18 cellular contexts compared by ENCODE assay signal in the genomic region with DNA sequence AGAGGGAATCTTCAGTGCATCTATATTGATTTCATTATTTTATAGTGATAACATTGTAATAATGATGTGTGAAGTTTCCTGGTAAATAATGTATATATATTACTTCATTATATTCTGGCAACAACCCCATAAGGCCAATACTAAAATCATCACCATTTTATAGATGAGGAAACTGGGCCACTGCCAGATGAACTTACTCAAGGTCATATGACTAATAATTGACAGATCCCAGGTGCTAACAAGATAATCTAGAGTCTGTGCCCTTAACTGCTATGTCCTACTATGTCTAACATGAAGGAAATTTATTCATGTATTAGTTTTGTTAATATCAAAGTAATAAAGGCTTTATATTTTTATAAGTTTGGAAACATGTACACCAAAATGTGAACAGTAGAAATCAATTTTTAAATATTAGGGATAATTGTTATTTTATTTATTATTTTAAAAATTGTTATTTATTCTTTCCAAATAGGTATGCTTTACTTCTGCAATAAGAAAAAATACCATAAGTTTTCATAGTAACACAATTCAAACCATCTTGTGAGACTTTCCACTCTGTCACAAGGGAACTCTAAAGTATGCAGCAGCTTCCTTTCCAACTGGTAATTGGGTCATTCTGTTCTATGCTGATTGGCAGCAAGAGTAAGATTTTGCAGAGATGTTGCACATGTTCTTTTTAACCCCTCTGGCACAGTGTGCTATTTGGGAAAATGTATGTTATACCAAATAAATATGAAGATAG.
DNase-seq lines count a peak whose midpoint lies in the region; ATAC-seq and TF ChIP-seq lines count a peak whose summit lies in the region.
"Had no signal": no experiment of that assay in that cellular context is flagged by ENCODE, and none has a peak within 500 bp of the region (broad histone marks: within the 10 kb centered on the region; RNA-seq: fewer than 3 reads in every experiment).

No MANE protein-coding gene starts in this region.

- peaks cover 9% of the 10 kb centered on the region for H3K9me3 Mint-ChIP-seq in activated CD8-positive, alpha-beta T cell treated with anti-CD3 and anti-CD28 coated beads, Interleukin-2, amount 10 ng/mL, durations not matched to agents 7 days and 5 days (ENCODE audit: insufficient read depth)

- H3K4me1 ChIP-seq in Loucy (ENCODE audit: insufficient read depth, low read length, poor library complexity, severe bottlenecking) (no peaks in the 10 kb centered on the region), right cardiac atrium (ENCODE audit: control insufficient read depth, insufficient read depth, low read length) (peaks cover 1% of the 10 kb centered on the region), transverse colon (peaks cover 0 to 22% (median 8%) of the 10 kb centered on the region in 4 donors)
- H3K4me1 ChIP-seq: BE2C had no signal

- ATAC-seq in right cardiac atrium (peak; percentile 93 to 94), GM19324 (IDR thresholded peaks at IDR 0.05; ENCODE audit: low FRiP score, unreplicated experiment) (no peak)
- no peak for ATAC-seq in activated CD8-positive, alpha-beta T cell treated with anti-CD3 and anti-CD28 coated beads, Interleukin-2, amount 10 ng/mL, durations not matched to agents 7 days and 5 days
- ATAC-seq: left lung had no signal

- H3K4me3 Mint-ChIP-seq in activated CD8-positive, alpha-beta T cell treated with anti-CD3 and anti-CD28 coated beads, Interleukin-2, amount 10 ng/mL, durations not matched to agents 7 days and 5 days: no peak overlapping the region
- H3K4me3 Mint-ChIP-seq: activated CD4-positive, alpha-beta T cell treated with anti-CD3 and anti-CD28 coated beads for 36 hours; endodermal cell had no signal

- TF ChIP-seq EP300 in transverse colon (IDR thresholded peaks at IDR 0.05; ENCODE audit: low read depth): no peak

- POLR2A ChIA-PET in activated CD8-positive, alpha-beta T cell treated with anti-CD3 and anti-CD28 coated beads, Interleukin-2, amount 10 ng/mL, durations not matched to agents 7 days and 5 days (lab: Charles Lee): no interaction called here

- DNase-seq in epithelial cell of esophagus (ENCODE audit: low read depth) (peak; percentile 10), right cardiac atrium (no peak), transverse colon (peak; percentile 14), ecto neural progenitor cell (ENCODE audit: low spot score) (no peak)
- DNase-seq in activated CD8-positive, alpha-beta T cell treated with anti-CD3 and anti-CD28 coated beads, Interleukin-2, amount 10 ng/mL, durations not matched to agents 7 days and 5 days: no peak
- DNase-seq: activated CD4-positive, alpha-beta T cell treated with anti-CD3 and anti-CD28 coated beads for 36 hours; activated effector memory CD4-positive, alpha-beta T cell treated with anti-CD3 and anti-CD28 coated beads, Interleukin-2, amount 50 U/mL, for 16 hours; adrenal gland; BE2C; endodermal cell; left lung; NCI-H1048; NCI-H2081; NCI-H446 treated with DMSO at 0.1 percent for 48 hours had no signal

- no peak overlapping the region for H3K4me2 ChIP-seq in Loucy (ENCODE audit: low read depth, low read length, poor library complexity, severe bottlenecking)

- no peaks in the 10 kb centered on the region for H3K36me3 ChIP-seq in Loucy (ENCODE audit: insufficient read depth, low read length)
- no peaks in the 10 kb centered on the region for H3K36me3 ChIP-seq in transverse colon
- H3K36me3 ChIP-seq: adrenal gland, BE2C, left lung, neutrophil, thoracic aorta had no signal

- H4K20me1 ChIP-seq in Loucy (ENCODE audit: insufficient read depth, low read length, poor library complexity, severe bottlenecking): no peaks in the 10 kb centered on the region

- H3K9me3 ChIP-seq in Loucy (ENCODE audit: insufficient read depth, low read depth, low read length) (no peaks in the 10 kb centered on the region), right cardiac atrium (ENCODE audit: control insufficient read depth, low read length) (no peaks in the 10 kb centered on the region), transverse colon (peaks cover 5 to 10% of the 10 kb centered on the region in 2 donors)
- H3K9me3 ChIP-seq: adrenal gland, BE2C, neutrophil, thoracic aorta had no signal

- in situ Hi-C loops in transverse colon (cut with MboI; ENCODE audit: low pct_ligation_motif_present in 1 of 4, low pct_unique_long_range_greater_than_20kb in 1 of 4, low sequenced_read_pairs in 3 of 4): no loop called here

- H3K9ac ChIP-seq in Loucy (ENCODE audit: low read depth, low read length, poor library complexity, severe bottlenecking): no peak overlapping the region

- H3K27ac ChIP-seq in right cardiac atrium (ENCODE audit: low read length) (no peak overlapping the region), transverse colon (no peak overlapping the region)
- H3K27ac ChIP-seq: neutrophil had no signal

- peak overlapping the region; percentile 41; the same call in 1 of the 2 replicates for H2AFZ ChIP-seq in Loucy (ENCODE audit: low read length)

- no peaks in the 10 kb centered on the region for H3K27me3 Mint-ChIP-seq in activated CD8-positive, alpha-beta T cell treated with anti-CD3 and anti-CD28 coated beads, Interleukin-2, amount 10 ng/mL, durations not matched to agents 7 days and 5 days (ENCODE audit: low read depth)
- H3K27me3 Mint-ChIP-seq: activated CD4-positive, alpha-beta T cell treated with anti-CD3 and anti-CD28 coated beads for 36 hours had no signal

- H3K4me3 ChIP-seq in Loucy (ENCODE audit: low read length, poor library complexity, severe bottlenecking) (no peak overlapping the region), epithelial cell of esophagus (ENCODE audit: low read length) (no peak overlapping the region), right cardiac atrium (ENCODE audit: low read length) (no peak overlapping the region), transverse colon (no peak overlapping the region)
- H3K4me3 ChIP-seq: left lung had no signal

- intact Hi-C loops in right cardiac atrium (cut with DNase I) (no loop called here), transverse colon (cut with DNase I; ENCODE audit: low total_unique reads) (no loop called here)

- no peak overlapping the region for H3K27ac Mint-ChIP-seq in activated CD8-positive, alpha-beta T cell treated with anti-CD3 and anti-CD28 coated beads, Interleukin-2, amount 10 ng/mL, durations not matched to agents 7 days and 5 days
- H3K27ac Mint-ChIP-seq: activated CD4-positive, alpha-beta T cell treated with anti-CD3 and anti-CD28 coated beads for 36 hours; endodermal cell had no signal

- H3K79me2 ChIP-seq in Loucy (ENCODE audit: insufficient read depth, low read length): no peaks in the 10 kb centered on the region

- TF ChIP-seq POLR2A in transverse colon (IDR thresholded peaks at IDR 0.05): no peak

- no peaks in the 10 kb centered on the region for H3F3A ChIP-seq in Loucy (ENCODE audit: low read depth)

- H3K9me2 ChIP-seq in Loucy (replicated peaks; ENCODE audit: low read depth, low read length): no peaks in the 10 kb centered on the region

- no peaks in the 10 kb centered on the region for H3K36me3 Mint-ChIP-seq in activated CD8-positive, alpha-beta T cell treated with anti-CD3 and anti-CD28 coated beads, Interleukin-2, amount 10 ng/mL, durations not matched to agents 7 days and 5 days (ENCODE audit: low read depth)

- peaks cover 11% of the 10 kb centered on the region for H3K4me1 Mint-ChIP-seq in activated CD8-positive, alpha-beta T cell treated with anti-CD3 and anti-CD28 coated beads, Interleukin-2, amount 10 ng/mL, durations not matched to agents 7 days and 5 days (ENCODE audit: low read depth)
- H3K4me1 Mint-ChIP-seq: endodermal cell had no signal

- CTCF ChIA-PET in activated CD8-positive, alpha-beta T cell treated with anti-CD3 and anti-CD28 coated beads, Interleukin-2, amount 10 ng/mL, durations not matched to agents 7 days and 5 days (lab: Charles Lee): no interaction called here

- H3K27me3 ChIP-seq in Loucy (ENCODE audit: insufficient read depth, low read length, poor library complexity, severe bottlenecking) (no peaks in the 10 kb centered on the region), right cardiac atrium (ENCODE audit: control insufficient read depth, insufficient read depth) (no peaks in the 10 kb centered on the region), transverse colon (no peaks in the 10 kb centered on the region)
- H3K27me3 ChIP-seq: adrenal gland, BE2C, left lung, neutrophil had no signal

- TF ChIP-seq CTCF in Loucy (conservative IDR thresholded peaks at IDR 0.05; ENCODE audit: low read length) (no peak), epithelial cell of esophagus (IDR thresholded peaks at IDR 0.05; ENCODE audit: insufficient read depth, low read depth, low read length, missing control alignments) (no peak), transverse colon (IDR thresholded peaks at IDR 0.05) (no peak)

Comparison
In these comparisons a context has a peak if more than half of its experiments do, and no peak if none do; other contexts are left out.
1. DNase-seq: peak in epithelial cell of esophagus (single experiment) and transverse colon (single experiment); none in right cardiac atrium (0 of 3), ecto neural progenitor cell (single experiment) and activated CD8-positive, alpha-beta T cell treated with anti-CD3 and anti-CD28 coated beads, Interleukin-2, amount 10 ng/mL, durations not matched to agents 7 days and 5 days (single experiment).
2. ATAC-seq: peak in right cardiac atrium (2 of 2); none in GM19324 (single experiment) and activated CD8-positive, alpha-beta T cell treated with anti-CD3 and anti-CD28 coated beads, Interleukin-2, amount 10 ng/mL, durations not matched to agents 7 days and 5 days (single experiment).